ENCODE assay signal across 2 cellular contexts in genomic region chr4:30836231-30836630, GRCh38.
TF ChIP-seq lines count a peak whose summit lies in the region.

No MANE protein-coding gene starts in this region.

TF ChIP-seq in endothelial cell of umbilical vein, 7 proteins besides CTCF, POLR2A, EP300 and RAD21:
- TF ChIP-seq FOS (IDR thresholded peaks at IDR 0.05; ENCODE audit: borderline replicate concordance, insufficient read depth, low read length) = no peak
- no peak for TF ChIP-seq JUN (IDR thresholded peaks at IDR 0.05; ENCODE audit: borderline replicate concordance, insufficient read depth, insufficient read length, low read depth)
- TF ChIP-seq MAX (IDR thresholded peaks at IDR 0.05; ENCODE audit: insufficient read depth, insufficient read length) = no peak
- no peak for TF ChIP-seq POLR2AphosphoS5 (IDR thresholded peaks at IDR 0.05; ENCODE audit: insufficient read depth, low read depth, low read length)
- no peak for TF ChIP-seq MYC (IDR thresholded peaks at IDR 0.05; ENCODE audit: low read depth, low read length)

TF ChIP-seq in SK-N-SH, 30 proteins besides CTCF, POLR2A, EP300 and RAD21:
- no peak for TF ChIP-seq REST (IDR thresholded peaks at IDR 0.05; ENCODE audit: low read depth, low read length)
